11 cellular contexts compared by ENCODE assay signal in genomic region chr16:81491522-81492188, GRCh38. TPM values are rescaled to one million over a fixed set of nuclear protein-coding genes. Genes with fewer than 3 reads are reported as not detected.
DNase-seq lines count a peak whose midpoint lies in the region; ATAC-seq and TF ChIP-seq lines count a peak whose summit lies in the region.
"Had no signal": no experiment of that assay in that cellular context is flagged by ENCODE, and none has a peak within 500 bp of the region (broad histone marks: within the 10 kb centered on the region; RNA-seq: fewer than 3 reads in every experiment).

No MANE protein-coding gene starts in this region.

- TF ChIP-seq CTCF in nephron (IDR thresholded peaks at IDR 0.05; ENCODE audit: unreplicated experiment in 3 of 3) (no peak), body of pancreas (IDR thresholded peaks at IDR 0.05) (no peak)

- peaks cover 12 to 100% (median 88%) of the 10 kb centered on the region in 11 experiments; a peak in 20 of 22 replicates for H4K20me1 ChIP-seq in BLaER1 treated with 17β-estradiol and CSF1 and Interleukin-3, amounts not matched to agents 10 nM and 100 nM

- peaks cover 99 to 100% (median 100%) of the 10 kb centered on the region in 10 experiments for H3K4me1 ChIP-seq in BLaER1 treated with 17β-estradiol and CSF1 and Interleukin-3, amounts not matched to agents 10 nM and 100 nM
- H3K4me1 ChIP-seq in body of pancreas = peaks cover 66% of the 10 kb centered on the region

- peak overlapping the region; percentile 62 to 79 (median 71) for H3K27ac Mint-ChIP-seq in nephron
- H3K27ac Mint-ChIP-seq: activated CD8-positive, alpha-beta memory T cell treated with anti-CD3 and anti-CD28 coated beads, Interleukin-2, amount 10 ng/mL, durations not matched to agents 7 days and 5 days had no signal

- H3K4me2 ChIP-seq in BLaER1 treated with 17β-estradiol and CSF1 and Interleukin-3, amounts not matched to agents 10 nM and 100 nM = peak overlapping the region; percentile 84 to 98 (median 92)

- no peaks in the 10 kb centered on the region for H3K9me3 Mint-ChIP-seq in nephron

- H3K4me1 Mint-ChIP-seq in nephron = peaks cover 51% of the 10 kb centered on the region

- no peaks in the 10 kb centered on the region for H3K36me3 Mint-ChIP-seq in nephron (ENCODE audit: low read depth)
- H3K36me3 Mint-ChIP-seq: activated CD8-positive, alpha-beta memory T cell treated with anti-CD3 and anti-CD28 coated beads, Interleukin-2, amount 10 ng/mL, durations not matched to agents 7 days and 5 days had no signal

- intact Hi-C loops in posterior vena cava (cut with DNase I) (no loop called here), body of pancreas (cut with DNase I) (no loop called here)

- no peaks in the 10 kb centered on the region for H3K27me3 ChIP-seq in BLaER1 treated with 17β-estradiol and CSF1 and Interleukin-3, amounts not matched to agents 10 nM and 100 nM
- H3K27me3 ChIP-seq in body of pancreas = no peaks in the 10 kb centered on the region

- WGBS in body of pancreas, 2 donors = 56 to 60% methylated on average over 18 of the region's 18 CpGs

- no peaks in the 10 kb centered on the region for H3K9me3 ChIP-seq in BLaER1 treated with 17β-estradiol and CSF1 and Interleukin-3, amounts not matched to agents 10 nM and 100 nM (replicated peaks in 1 of 11)
- no peaks in the 10 kb centered on the region for H3K9me3 ChIP-seq in body of pancreas

- H3K36me3 ChIP-seq in BLaER1 treated with 17β-estradiol and CSF1 and Interleukin-3, amounts not matched to agents 10 nM and 100 nM = peaks cover 0 to 45% (median 2%) of the 10 kb centered on the region in 11 experiments; a peak in 9 of 22 replicates
- H3K36me3 ChIP-seq in body of pancreas (replicated peaks in 1 of 2; ENCODE audit: insufficient read depth in 1 of 2, low read depth in 2 of 2) = no peaks in the 10 kb centered on the region

- H3K27ac ChIP-seq in BLaER1 treated with 17β-estradiol and CSF1 and Interleukin-3, amounts not matched to agents 10 nM and 100 nM = peak overlapping the region; percentile 37 to 90 (median 85); a peak in 21 of 22 replicates
- peak overlapping the region in 2 of 4 donors; percentile 84 to 87 for H3K27ac ChIP-seq in body of pancreas

- DNase-seq in NCI-H1092 treated with DMSO at 0.1 percent for 48 hours (lab: John Stamatoyannopoulos, UW) = peak; percentile 87
- DNase-seq in dermis microvascular lymphatic vessel endothelial cell (ENCODE audit: low read depth in 2 of 2) = peak; percentile 49 to 77
- no peak for DNase-seq in posterior vena cava (ENCODE audit: low spot score)
- no peak for DNase-seq in body of pancreas
- no peak for DNase-seq in effector CD4-positive, alpha-beta T cell
- DNase-seq: activated CD8-positive, alpha-beta memory T cell treated with anti-CD3 and anti-CD28 coated beads, Interleukin-2, amount 10 ng/mL, durations not matched to agents 7 days and 5 days; COR-L47 had no signal

- no peak overlapping the region for H3K4me3 Mint-ChIP-seq in nephron
- H3K4me3 Mint-ChIP-seq: activated CD8-positive, alpha-beta memory T cell treated with anti-CD3 and anti-CD28 coated beads, Interleukin-2, amount 10 ng/mL, durations not matched to agents 7 days and 5 days had no signal

- ATAC-seq in HG03521 (IDR thresholded peaks at IDR 0.05; ENCODE audit: unreplicated experiment) = no peak
- ATAC-seq in body of pancreas = no peak
- ATAC-seq: activated CD8-positive, alpha-beta memory T cell treated with anti-CD3 and anti-CD28 coated beads, Interleukin-2, amount 10 ng/mL, durations not matched to agents 7 days and 5 days; GM12878 had no signal

- H3K4me3 ChIP-seq in BLaER1 treated with 17β-estradiol and CSF1 and Interleukin-3, amounts not matched to agents 10 nM and 100 nM = 0 out of 20 replicates have a peak overlapping the region, but pooled peaks of 2 of the 10 experiments have one; percentile 21 to 27
- no peak overlapping the region for H3K4me3 ChIP-seq in body of pancreas
- H3K4me3 ChIP-seq: GM12878 had no signal

- H3K9ac ChIP-seq in BLaER1 treated with 17β-estradiol and CSF1 and Interleukin-3, amounts not matched to agents 10 nM and 100 nM = peak overlapping the region; percentile 42 to 80 (median 75); a peak in 20 of 22 replicates

- TF ChIP-seq POLR2A in body of pancreas (IDR thresholded peaks at IDR 0.05) = no peak

- H3K27me3 Mint-ChIP-seq in nephron (ENCODE audit: low read depth) = no peaks in the 10 kb centered on the region
- H3K27me3 Mint-ChIP-seq: activated CD8-positive, alpha-beta memory T cell treated with anti-CD3 and anti-CD28 coated beads, Interleukin-2, amount 10 ng/mL, durations not matched to agents 7 days and 5 days had no signal

RNA-seq across cellular contexts. Expression of gene CMIP, which starts 47.0 kb away (rescaled TPM):
- 8.0 and 18.7 TPM in 2 replicates for total RNA-seq in dermis microvascular lymphatic vessel endothelial cell
- 10 to 100 TPM; 38.2 to 45.2 TPM for total RNA-seq in posterior vena cava
- total RNA-seq in body of pancreas = 10 to 100 TPM; 18.7 to 18.8 TPM

Comparison
In these comparisons a context has a peak if more than half of its experiments do, and no peak if none do; other contexts are left out.
1. DNase-seq: peak in NCI-H1092 treated with DMSO at 0.1 percent for 48 hours (single experiment) and dermis microvascular lymphatic vessel endothelial cell (2 of 2); none in posterior vena cava (single experiment), body of pancreas (0 of 4) and effector CD4-positive, alpha-beta T cell (single experiment).